ENCODE assay signal across 1 cellular context in the genomic region with DNA sequence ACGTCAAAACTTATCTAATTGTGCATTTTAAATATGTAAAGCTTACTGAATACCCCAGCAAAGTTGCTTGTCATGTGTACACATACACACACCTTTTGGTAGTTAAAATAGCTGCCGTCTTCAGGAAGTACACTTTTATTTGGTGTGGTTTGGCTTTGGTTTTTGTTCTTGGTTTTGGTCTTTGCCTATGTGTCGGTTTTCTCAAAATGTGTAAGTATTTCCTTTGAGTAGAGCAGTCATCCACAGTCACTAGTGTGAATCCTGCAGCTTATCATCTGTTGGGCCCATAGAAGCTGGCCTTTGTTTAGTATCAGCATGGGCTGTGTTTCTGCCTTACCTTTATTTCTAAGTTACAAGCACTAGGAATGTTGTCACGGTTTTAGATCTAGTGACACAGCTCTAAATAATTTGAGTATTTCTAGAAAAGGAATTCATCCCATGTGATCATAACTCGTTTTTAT.
TF ChIP-seq lines count a peak whose summit lies in the region.

No MANE protein-coding gene starts in this region.

TF ChIP-seq in K562, 482 proteins besides CTCF, POLR2A, EP300 and RAD21 (continued from another document):
- TF ChIP-seq POLR2G (IDR thresholded peaks at IDR 0.05; ENCODE audit: low read depth, low read length) (peak; percentile 27; the same call in 1 of the 2 replicates), POLR2B (IDR thresholded peaks at IDR 0.05; ENCODE audit: low read depth, partially characterized antibody) (peak; percentile 22), ZNF444 (CRISPR knock-in tag; IDR thresholded peaks at IDR 0.05) (no peak), ZBED1 (IDR thresholded peaks at IDR 0.05) (0 out of 2 replicates have a peak, but pooled peaks have one; percentile 45), MYC (IDR thresholded peaks at IDR 0.05; ENCODE audit: low read depth, low read length) (0 out of 2 replicates have a peak, but pooled peaks have one; percentile 26), MYC (CRISPR knock-in tag; IDR thresholded peaks at IDR 0.05; ENCODE audit: borderline replicate concordance, low read depth) (no peak), TEAD4 (IDR thresholded peaks at IDR 0.05; ENCODE audit: low read length) (no peak), TEAD4 (CRISPR knock-in tag; IDR thresholded peaks at IDR 0.05; ENCODE audit: borderline replicate concordance) (no peak), RFX5 (IDR thresholded peaks at IDR 0.05; ENCODE audit: low read depth, low read length) (peak; percentile 11; the same call in 1 of the 2 replicates), POLR2AphosphoS2 (IDR thresholded peaks at IDR 0.05; ENCODE audit: low read length) (peak; percentile 83; the same call in 1 of the 2 replicates), XRCC5 (IDR thresholded peaks at IDR 0.05; ENCODE audit: low read depth, low read length) (no peak), ZSCAN29 (IDR thresholded peaks at IDR 0.05) (peak; percentile 65; the same call in 1 of the 2 replicates), MCM3 (IDR thresholded peaks at IDR 0.05) (no peak), CREM (IDR thresholded peaks at IDR 0.05; ENCODE audit: low read depth) (no peak), ESRRB (CRISPR knock-in tag; IDR thresholded peaks at IDR 0.05; ENCODE audit: borderline replicate concordance) (no peak), ZNF436 (CRISPR knock-in tag; IDR thresholded peaks at IDR 0.05) (no peak), TCF3 (CRISPR knock-in tag; IDR thresholded peaks at IDR 0.05) (no peak), HDAC2 (IDR thresholded peaks at IDR 0.05) (no peak), EGR1 (conservative IDR thresholded peaks at IDR 0.05) (no peak), ZNF197 (CRISPR knock-in tag; IDR thresholded peaks at IDR 0.05; ENCODE audit: low read depth) (no peak), SIN3A (IDR thresholded peaks at IDR 0.05; ENCODE audit: borderline replicate concordance in 2 of 2, control insufficient read depth in 1 of 2, low read depth in 2 of 2, low read length in 2 of 2) (peak in 1 of 2 experiments; percentile 28; a peak in 1 of 4 replicates), NCOA4 (IDR thresholded peaks at IDR 0.05; ENCODE audit: partially characterized antibody) (no peak), SMARCA5 (IDR thresholded peaks at IDR 0.05) (peak; percentile 18; the same call in 1 of the 2 replicates), MCM2 (IDR thresholded peaks at IDR 0.05; ENCODE audit: low read depth) (no peak), PTBP1 (IDR thresholded peaks at IDR 0.05; ENCODE audit: low read depth, low read length) (no peak), SMC3 (conservative IDR thresholded peaks at IDR 0.05; ENCODE audit: insufficient read depth, low read depth, low read length) (no peak), MTF1 (CRISPR knock-in tag; IDR thresholded peaks at IDR 0.05; ENCODE audit: borderline replicate concordance) (no peak)
- TF ChIP-seq, protein P1, sequence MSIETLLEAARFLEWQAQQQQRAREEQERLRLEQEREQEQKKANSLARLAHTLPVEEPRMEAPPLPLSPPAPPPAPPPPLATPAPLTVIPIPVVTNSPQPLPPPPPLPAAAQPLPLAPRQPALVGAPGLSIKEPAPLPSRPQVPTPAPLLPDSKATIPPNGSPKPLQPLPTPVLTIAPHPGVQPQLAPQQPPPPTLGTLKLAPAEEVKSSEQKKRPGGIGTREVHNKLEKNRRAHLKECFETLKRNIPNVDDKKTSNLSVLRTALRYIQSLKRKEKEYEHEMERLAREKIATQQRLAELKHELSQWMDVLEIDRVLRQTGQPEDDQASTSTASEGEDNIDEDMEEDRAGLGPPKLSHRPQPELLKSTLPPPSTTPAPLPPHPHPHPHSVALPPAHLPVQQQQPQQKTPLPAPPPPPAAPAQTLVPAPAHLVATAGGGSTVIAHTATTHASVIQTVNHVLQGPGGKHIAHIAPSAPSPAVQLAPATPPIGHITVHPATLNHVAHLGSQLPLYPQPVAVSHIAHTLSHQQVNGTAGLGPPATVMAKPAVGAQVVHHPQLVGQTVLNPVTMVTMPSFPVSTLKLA (conservative IDR thresholded peaks at IDR 0.05): peak in 1 of 2 experiments; percentile 32; a peak in 1 of 4 replicates
- TF ChIP-seq, protein P2, sequence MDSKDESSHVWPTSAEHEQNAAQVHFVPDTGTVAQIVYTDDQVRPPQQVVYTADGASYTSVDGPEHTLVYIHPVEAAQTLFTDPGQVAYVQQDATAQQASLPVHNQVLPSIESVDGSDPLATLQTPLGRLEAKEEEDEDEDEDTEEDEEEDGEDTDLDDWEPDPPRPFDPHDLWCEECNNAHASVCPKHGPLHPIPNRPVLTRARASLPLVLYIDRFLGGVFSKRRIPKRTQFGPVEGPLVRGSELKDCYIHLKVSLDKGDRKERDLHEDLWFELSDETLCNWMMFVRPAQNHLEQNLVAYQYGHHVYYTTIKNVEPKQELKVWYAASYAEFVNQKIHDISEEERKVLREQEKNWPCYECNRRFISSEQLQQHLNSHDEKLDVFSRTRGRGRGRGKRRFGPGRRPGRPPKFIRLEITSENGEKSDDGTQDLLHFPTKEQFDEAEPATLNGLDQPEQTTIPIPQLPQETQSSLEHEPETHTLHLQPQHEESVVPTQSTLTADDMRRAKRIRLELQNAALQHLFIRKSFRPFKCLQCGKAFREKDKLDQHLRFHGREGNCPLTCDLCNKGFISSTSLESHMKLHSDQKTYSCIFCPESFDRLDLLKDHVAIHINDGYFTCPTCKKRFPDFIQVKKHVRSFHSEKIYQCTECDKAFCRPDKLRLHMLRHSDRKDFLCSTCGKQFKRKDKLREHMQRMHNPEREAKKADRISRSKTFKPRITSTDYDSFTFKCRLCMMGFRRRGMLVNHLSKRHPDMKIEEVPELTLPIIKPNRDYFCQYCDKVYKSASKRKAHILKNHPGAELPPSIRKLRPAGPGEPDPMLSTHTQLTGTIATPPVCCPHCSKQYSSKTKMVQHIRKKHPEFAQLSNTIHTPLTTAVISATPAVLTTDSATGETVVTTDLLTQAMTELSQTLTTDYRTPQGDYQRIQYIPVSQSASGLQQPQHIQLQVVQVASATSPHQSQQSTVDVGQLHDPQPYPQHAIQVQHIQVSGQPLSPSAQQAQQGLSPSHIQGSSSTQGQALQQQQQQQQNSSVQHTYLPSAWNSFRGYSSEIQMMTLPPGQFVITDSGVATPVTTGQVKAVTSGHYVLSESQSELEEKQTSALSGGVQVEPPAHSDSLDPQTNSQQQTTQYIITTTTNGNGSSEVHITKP (IDR thresholded peaks at IDR 0.05; ENCODE audit: partially characterized antibody): no peak
- TF ChIP-seq, protein P3, sequence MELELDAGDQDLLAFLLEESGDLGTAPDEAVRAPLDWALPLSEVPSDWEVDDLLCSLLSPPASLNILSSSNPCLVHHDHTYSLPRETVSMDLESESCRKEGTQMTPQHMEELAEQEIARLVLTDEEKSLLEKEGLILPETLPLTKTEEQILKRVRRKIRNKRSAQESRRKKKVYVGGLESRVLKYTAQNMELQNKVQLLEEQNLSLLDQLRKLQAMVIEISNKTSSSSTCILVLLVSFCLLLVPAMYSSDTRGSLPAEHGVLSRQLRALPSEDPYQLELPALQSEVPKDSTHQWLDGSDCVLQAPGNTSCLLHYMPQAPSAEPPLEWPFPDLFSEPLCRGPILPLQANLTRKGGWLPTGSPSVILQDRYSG (tag; conservative IDR thresholded peaks at IDR 0.05; ENCODE audit: low read depth): no peak
- TF ChIP-seq, protein P4, sequence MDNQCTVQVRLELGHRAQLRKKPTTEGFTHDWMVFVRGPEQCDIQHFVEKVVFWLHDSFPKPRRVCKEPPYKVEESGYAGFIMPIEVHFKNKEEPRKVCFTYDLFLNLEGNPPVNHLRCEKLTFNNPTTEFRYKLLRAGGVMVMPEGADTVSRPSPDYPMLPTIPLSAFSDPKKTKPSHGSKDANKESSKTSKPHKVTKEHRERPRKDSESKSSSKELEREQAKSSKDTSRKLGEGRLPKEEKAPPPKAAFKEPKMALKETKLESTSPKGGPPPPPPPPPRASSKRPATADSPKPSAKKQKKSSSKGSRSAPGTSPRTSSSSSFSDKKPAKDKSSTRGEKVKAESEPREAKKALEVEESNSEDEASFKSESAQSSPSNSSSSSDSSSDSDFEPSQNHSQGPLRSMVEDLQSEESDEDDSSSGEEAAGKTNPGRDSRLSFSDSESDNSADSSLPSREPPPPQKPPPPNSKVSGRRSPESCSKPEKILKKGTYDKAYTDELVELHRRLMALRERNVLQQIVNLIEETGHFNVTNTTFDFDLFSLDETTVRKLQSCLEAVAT (IDR thresholded peaks at IDR 0.05): peak; percentile 96 to 97
- TF ChIP-seq, protein P5, sequence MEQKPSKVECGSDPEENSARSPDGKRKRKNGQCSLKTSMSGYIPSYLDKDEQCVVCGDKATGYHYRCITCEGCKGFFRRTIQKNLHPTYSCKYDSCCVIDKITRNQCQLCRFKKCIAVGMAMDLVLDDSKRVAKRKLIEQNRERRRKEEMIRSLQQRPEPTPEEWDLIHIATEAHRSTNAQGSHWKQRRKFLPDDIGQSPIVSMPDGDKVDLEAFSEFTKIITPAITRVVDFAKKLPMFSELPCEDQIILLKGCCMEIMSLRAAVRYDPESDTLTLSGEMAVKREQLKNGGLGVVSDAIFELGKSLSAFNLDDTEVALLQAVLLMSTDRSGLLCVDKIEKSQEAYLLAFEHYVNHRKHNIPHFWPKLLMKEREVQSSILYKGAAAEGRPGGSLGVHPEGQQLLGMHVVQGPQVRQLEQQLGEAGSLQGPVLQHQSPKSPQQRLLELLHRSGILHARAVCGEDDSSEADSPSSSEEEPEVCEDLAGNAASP (IDR thresholded peaks at IDR 0.05): no peak
